22 cellular contexts compared by ENCODE assay signal in the genomic region with DNA sequence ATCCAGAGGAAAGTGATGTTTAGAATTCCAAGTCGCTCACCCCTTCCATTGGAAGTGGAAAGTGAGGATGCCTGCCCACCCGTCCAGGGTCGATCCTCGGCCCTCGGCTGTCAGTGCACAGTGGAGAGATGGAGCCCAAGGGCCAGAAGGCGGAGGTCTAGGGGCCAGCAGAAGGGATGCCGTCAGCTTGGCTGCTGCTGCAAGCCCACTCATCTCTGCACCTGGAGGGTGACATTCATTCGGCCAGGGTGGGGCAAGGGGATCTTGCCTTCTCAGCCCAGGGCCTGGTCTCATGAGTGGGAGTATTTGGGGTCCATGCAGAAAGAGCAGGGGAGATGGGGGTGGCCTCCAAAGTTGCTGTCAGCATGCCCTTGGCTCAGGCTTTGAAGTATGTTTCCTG. TPM values are rescaled to one million over a fixed set of nuclear protein-coding genes. Genes with fewer than 3 reads are reported as not detected.
DNase-seq lines count a peak whose midpoint lies in the region; ATAC-seq and TF ChIP-seq lines count a peak whose summit lies in the region.
"Had no signal": no experiment of that assay in that cellular context is flagged by ENCODE, and none has a peak within 500 bp of the region (broad histone marks: within the 10 kb centered on the region; RNA-seq: fewer than 3 reads in every experiment).

No MANE protein-coding gene starts in this region.

- peaks cover 5% of the 10 kb centered on the region for H3K9me3 Mint-ChIP-seq in glutamatergic neuron (ENCODE audit: unreplicated experiment)
- peaks cover under 1% of the 10 kb centered on the region for H3K9me3 Mint-ChIP-seq in neural crest cell
- H3K9me3 Mint-ChIP-seq: CD4-positive, alpha-beta T cell had no signal

- H3K4me3 Mint-ChIP-seq in glutamatergic neuron (ENCODE audit: unreplicated experiment) (peak overlapping the region; percentile 42), neural crest cell (no peak overlapping the region)
- H3K4me3 Mint-ChIP-seq: CD4-positive, alpha-beta T cell; GM23338 had no signal

- no peak for ATAC-seq in Right ventricle myocardium superior (ENCODE audit: poor library complexity)
- ATAC-seq: A549, GM23338 had no signal

- no peak overlapping the region for H3K4me3 ChIP-seq in spleen
- H3K4me3 ChIP-seq: A549, GM23338 had no signal

- peaks cover 0 to 4% (median 0%) of the 10 kb centered on the region in 6 donors for H3K4me1 ChIP-seq in spleen

- TF ChIP-seq CTCF in glutamatergic neuron (IDR thresholded peaks at IDR 0.05; ENCODE audit: partially characterized antibody, unreplicated experiment): no peak
- TF ChIP-seq CTCF in neural crest cell (conservative IDR thresholded peaks at IDR 0.05): no peak
- no peak for TF ChIP-seq CTCF in spleen (IDR thresholded peaks at IDR 0.05 in 8 of 11, conservative IDR thresholded peaks at IDR 0.05 in 3 of 11)

- DNase-seq in cardiac septum (ENCODE audit: low spot score) (peak; percentile 51), Right ventricle myocardium superior (no peak), glutamatergic neuron (no peak), neural crest cell (ENCODE audit: low read depth, low spot score) (no peak), spleen (peak; percentile 45), cerebellar nuclear complex (lab: John Stamatoyannopoulos, UW) (no peak), cerebellar cortex (ENCODE audit: low spot score) (no peak)
- no peak for DNase-seq in activated CD8-positive, alpha-beta memory T cell treated with anti-CD3 and anti-CD28 coated beads, Interleukin-2, amount 50 U/mL, for 4 hours
- DNase-seq: AML-193; CD4-positive, alpha-beta T cell; DMS79; GDM1; HCEC 1CT had no signal

- H3K4me1 Mint-ChIP-seq in glutamatergic neuron (ENCODE audit: low read depth, unreplicated experiment): peaks cover 8% of the 10 kb centered on the region
- peaks cover 15% of the 10 kb centered on the region for H3K4me1 Mint-ChIP-seq in neural crest cell
- H3K4me1 Mint-ChIP-seq: GM23338 had no signal

- peaks cover 4% of the 10 kb centered on the region for H3K27me3 Mint-ChIP-seq in glutamatergic neuron (ENCODE audit: unreplicated experiment)
- H3K27me3 Mint-ChIP-seq in neural crest cell (ENCODE audit: low read depth): no peaks in the 10 kb centered on the region

- H3K36me3 ChIP-seq in spleen: no peaks in the 10 kb centered on the region

- no peak overlapping the region for H3K27ac Mint-ChIP-seq in glutamatergic neuron (ENCODE audit: unreplicated experiment)
- peak overlapping the region; percentile 64 for H3K27ac Mint-ChIP-seq in neural crest cell (ENCODE audit: unreplicated experiment)
- H3K27ac Mint-ChIP-seq: CD4-positive, alpha-beta T cell had no signal

- no peak overlapping the region for H3K27ac ChIP-seq in spleen
- H3K27ac ChIP-seq: 22Rv1, A549, C4-2B, HL-60 had no signal

- 93 to 97% (median 94%) methylated on average over 8 of the region's 8 CpGs for WGBS in spleen, 5 donors

- no peak for TF ChIP-seq POLR2A in spleen (IDR thresholded peaks at IDR 0.05)

- peaks cover 0 to 5% (median 0%) of the 10 kb centered on the region in 7 donors for H3K27me3 ChIP-seq in spleen (replicated peaks in 1 of 7)

- H3K36me3 Mint-ChIP-seq in glutamatergic neuron (ENCODE audit: unreplicated experiment) (peaks cover 5% of the 10 kb centered on the region), neural crest cell (ENCODE audit: low read depth) (no peaks in the 10 kb centered on the region)

- intact Hi-C loops in cardiac septum (cut with DNase I) (no loop called here), Right ventricle myocardium superior (cut with DNase I) (no loop called here), spleen (cut with DNase I; ENCODE audit: low total_unique reads) (no loop called here)

- peaks cover 0 to 14% (median 10%) of the 10 kb centered on the region in 8 donors for H3K9me3 ChIP-seq in spleen
- H3K9me3 ChIP-seq: Caco-2 had no signal

RNA-seq across cellular contexts. Expression of a gene that starts 30.7 kb away (rescaled TPM):
- total RNA-seq in cardiac septum (0.19 TPM), Right ventricle myocardium superior (0.22 TPM), glutamatergic neuron (ENCODE audit: unreplicated experiment) (not detected), neural crest cell (0.11 TPM in 1 of 2 replicates, not detected in the other), spleen (not detected)
- not detected for polyA plus RNA-seq in spleen
- total RNA-seq: Caco-2; CD4-positive, alpha-beta T cell; Daoy; GM23338; HT1080 had no signal
- polyA plus RNA-seq: BJ, GM23338 had no signal

Comparison
In these comparisons a context has a peak if more than half of its experiments do, and no peak if none do; other contexts are left out.
1. DNase-seq: peak in cardiac septum (single experiment) and spleen (single experiment); none in Right ventricle myocardium superior (single experiment), glutamatergic neuron (single experiment), neural crest cell (single experiment), cerebellar nuclear complex (0 of 2), activated CD8-positive, alpha-beta memory T cell treated with anti-CD3 and anti-CD28 coated beads, Interleukin-2, amount 50 U/mL, for 4 hours (single experiment) and cerebellar cortex (single experiment).